Comparison of ENCODE assay signal across 8 cellular contexts in genomic region chr4:47926667-47927258, GRCh38. TPM values are rescaled to one million over a fixed set of nuclear protein-coding genes. Genes with fewer than 3 reads are reported as not detected.
DNase-seq lines count a peak whose midpoint lies in the region; ATAC-seq, FAIRE-seq and TF ChIP-seq lines count a peak whose summit lies in the region.

No MANE protein-coding gene starts in this region.

- no peaks in the 10 kb centered on the region for H3K79me2 ChIP-seq in K562 (ENCODE audit: control insufficient read depth, insufficient read depth, low read length)

- peak overlapping the region; percentile 50 for H3K4me3 Mint-ChIP-seq in T-helper 2 cell treated with Interferon-gamma antibody and Interleukin-4, amounts not matched to agents 5 μg/mL and 100 μg/mL, for 36 hours

- CTCF ChIA-PET in K562 (lab: Yijun Ruan, JAX; ENCODE audit: low intra/inter-chr PET ratio) = interaction anchor here (1.0 kb wide), 1 partner anchor 9 kb away, joined by 4 read pairs; no protein-coding TSS in a partner anchor

- no peaks in the 10 kb centered on the region for H3K9me1 ChIP-seq in K562 (ENCODE audit: control insufficient read depth, insufficient read depth, low read length)

- peak; percentile 89 for FAIRE-seq in K562 (lab: Jason Lieb, UNC)

- no peak for TF ChIP-seq EP300 in K562 (IDR thresholded peaks at IDR 0.05; ENCODE audit: low read length)
- TF ChIP-seq EP300 in sigmoid colon (IDR thresholded peaks at IDR 0.05) = no peak

- H3K27me3 ChIP-seq in K562 (ENCODE audit: control insufficient read depth in 2 of 2, insufficient read depth in 2 of 2, low read length in 2 of 2) = no peaks in the 10 kb centered on the region; a peak in 3 of 5 replicates
- no peaks in the 10 kb centered on the region for H3K27me3 ChIP-seq in iPS-20b (ENCODE audit: insufficient read depth, low read length)
- peaks cover 0 to 6% (median 5%) of the 10 kb centered on the region in 3 donors for H3K27me3 ChIP-seq in sigmoid colon

- no peak for TF ChIP-seq POLR2A in K562 (conservative IDR thresholded peaks at IDR 0.05)
- TF ChIP-seq POLR2A in sigmoid colon (IDR thresholded peaks at IDR 0.05) = no peak

- TF ChIP-seq CTCF in K562 (IDR thresholded peaks at IDR 0.05 in 2 of 3, conservative IDR thresholded peaks at IDR 0.05 in 1 of 3; ENCODE audit: insufficient read depth in 2 of 3, low read depth in 1 of 3, low read length in 3 of 3) (peak; percentile 73 to 82 (median 74)), sigmoid colon (IDR thresholded peaks at IDR 0.05) (peak in 2 of 4 experiments; percentile 20 to 56)

- POLR2A ChIA-PET in K562 (lab: Yijun Ruan, JAX) = no interaction called here

- no peaks in the 10 kb centered on the region for H4K20me1 ChIP-seq in K562 (replicated peaks; ENCODE audit: control insufficient read depth, insufficient read depth, low read length)

- H3K4me1 Mint-ChIP-seq in T-helper 2 cell treated with Interferon-gamma antibody and Interleukin-4, amounts not matched to agents 5 μg/mL and 100 μg/mL, for 36 hours (ENCODE audit: low read depth) = peaks cover 5% of the 10 kb centered on the region

- TF ChIP-seq RAD21 in K562 (CRISPR knock-in tag; conservative IDR thresholded peaks at IDR 0.05 in 1 of 2, IDR thresholded peaks at IDR 0.05 in 1 of 2) = peak in 1 of 2 experiments; percentile 61; a peak in 3 of 4 replicates

- DNase-seq in GM03348 (ENCODE audit: low spot score) (peak; percentile 67), K562 (ENCODE audit: extremely low read depth in 1 of 4, low spot score in 3 of 4) (peak; percentile 26 to 76 (median 48)), sigmoid colon (no peak)
- peak; percentile 33 for DNase-seq in Jurkat, Clone E6-1 (ENCODE audit: low read depth, low spot score)
- peak; percentile 8 for DNase-seq in T-helper 2 cell treated with Interferon-gamma antibody and Interleukin-4, amounts not matched to agents 5 μg/mL and 100 μg/mL, for 36 hours (ENCODE audit: low spot score)
- peak; percentile 17 to 42 for DNase-seq in stimulated activated CD4-positive, alpha-beta T cell treated with anti-CD3 and anti-CD28 coated beads, Interleukin-12 subunit alpha, Interleukin-12 subunit beta, amount 100 ng/mL, for 24 hours (ENCODE audit: low read depth in 2 of 2)

- H3K4me1 ChIP-seq in K562 (replicated peaks in 1 of 2; ENCODE audit: control insufficient read depth in 2 of 2, insufficient read depth in 2 of 2, low read length in 2 of 2) = no peaks in the 10 kb centered on the region; a peak in 1 of 5 replicates
- peaks cover 3% of the 10 kb centered on the region; the same call in 1 of the 2 replicates for H3K4me1 ChIP-seq in iPS-20b (ENCODE audit: insufficient read depth, low read length)
- H3K4me1 ChIP-seq in sigmoid colon = peaks cover 0 to 7% (median 0%) of the 10 kb centered on the region in 4 donors

- no peaks in the 10 kb centered on the region for H3K9me3 Mint-ChIP-seq in T-helper 2 cell treated with Interferon-gamma antibody and Interleukin-4, amounts not matched to agents 5 μg/mL and 100 μg/mL, for 36 hours

- no peak overlapping the region for H3K27ac Mint-ChIP-seq in T-helper 2 cell treated with Interferon-gamma antibody and Interleukin-4, amounts not matched to agents 5 μg/mL and 100 μg/mL, for 36 hours

- H3K4me3 ChIP-seq in Jurkat, Clone E6-1 (ENCODE audit: low read length) = no peak overlapping the region
- no peak overlapping the region for H3K4me3 ChIP-seq in K562
- peak overlapping the region; percentile 67 for H3K4me3 ChIP-seq in iPS-20b (ENCODE audit: low read length)
- no peak overlapping the region for H3K4me3 ChIP-seq in sigmoid colon

- no peaks in the 10 kb centered on the region for H3K36me3 Mint-ChIP-seq in T-helper 2 cell treated with Interferon-gamma antibody and Interleukin-4, amounts not matched to agents 5 μg/mL and 100 μg/mL, for 36 hours (ENCODE audit: low read depth)

- in situ Hi-C loops in K562 (cut with MboI) = loop anchor here (10.0 kb wide), 1 partner anchor 222 kb away; no protein-coding TSS in a partner anchor

- H2AFZ ChIP-seq in K562 (ENCODE audit: low read depth, low read length) = peak overlapping the region; percentile 30; the same call in 1 of the 2 replicates

- 2% methylated on average over 15 of the region's 15 CpGs for WGBS in K562 (ENCODE audit: insufficient coverage, low coverage, missing lambda C conversion rate)
- WGBS in sigmoid colon, 2 donors = 4 to 11% methylated on average over 15 of the region's 15 CpGs

- H3K27me3 Mint-ChIP-seq in T-helper 2 cell treated with Interferon-gamma antibody and Interleukin-4, amounts not matched to agents 5 μg/mL and 100 μg/mL, for 36 hours (ENCODE audit: low read depth) = peaks cover 23% of the 10 kb centered on the region

- H3K36me3 ChIP-seq in K562 (ENCODE audit: control insufficient read depth, insufficient read depth, low read length) (no peaks in the 10 kb centered on the region), iPS-20b (ENCODE audit: insufficient read depth, low read depth, low read length) (no peaks in the 10 kb centered on the region), sigmoid colon (no peaks in the 10 kb centered on the region)

- H3K9ac ChIP-seq in K562 (ENCODE audit: insufficient read depth in 1 of 2, low read depth in 2 of 2, low read length in 2 of 2) (peak overlapping the region in 1 of 2 experiments; percentile 80; a peak in 1 of 4 replicates), iPS-20b (ENCODE audit: low read depth, low read length) (peak overlapping the region; percentile 59)

- no TSS peak for BruUV-seq in K562 (replicated peaks; lab: Mats Ljungman, UMichigan)

- no peak overlapping the region for H3K27ac ChIP-seq in K562 (ENCODE audit: extremely low read depth, low read depth, low read length)
- H3K27ac ChIP-seq in iPS-20b (ENCODE audit: low read length) = no peak overlapping the region
- H3K27ac ChIP-seq in sigmoid colon = no peak overlapping the region

- no peaks in the 10 kb centered on the region for H3K9me3 ChIP-seq in K562 (replicated peaks; ENCODE audit: control insufficient read depth, insufficient read depth, low read depth, low read length)
- H3K9me3 ChIP-seq in iPS-20b (ENCODE audit: insufficient read depth, low read depth, low read length) = no peaks in the 10 kb centered on the region
- H3K9me3 ChIP-seq in sigmoid colon = no peaks in the 10 kb centered on the region

- ATAC-seq in GM21576 (IDR thresholded peaks at IDR 0.05; ENCODE audit: unreplicated experiment) = peak; percentile 93
- ATAC-seq in K562 = peak; percentile 100

- H3K4me2 ChIP-seq in K562 (ENCODE audit: insufficient read depth, low read length) = peak overlapping the region; percentile 61

- intact Hi-C loops in K562 (cut with micrococcal nuclease) (loop anchor here (5.0 kb wide), 1 partner anchor 161 kb away; no protein-coding TSS in a partner anchor), sigmoid colon (cut with DNase I) (no loop called here)

TF ChIP-seq in K562, 482 proteins besides CTCF, POLR2A, EP300 and RAD21 (continues in another document):
- TF ChIP-seq HNRNPLL (IDR thresholded peaks at IDR 0.05; ENCODE audit: low read depth, low read length, poor library complexity, severe bottlenecking) = peak; percentile 24
- no peak for TF ChIP-seq MTA2 (IDR thresholded peaks at IDR 0.05; ENCODE audit: low read depth)
- no peak for TF ChIP-seq ZNF766 (CRISPR knock-in tag; conservative IDR thresholded peaks at IDR 0.05)
- peak; percentile 77; the same call in 1 of the 2 replicates for TF ChIP-seq EHMT2 (IDR thresholded peaks at IDR 0.05)
- no peak for TF ChIP-seq CREB3L1 (IDR thresholded peaks at IDR 0.05; ENCODE audit: borderline replicate concordance, low read depth)
- TF ChIP-seq CTBP1 (IDR thresholded peaks at IDR 0.05; ENCODE audit: borderline replicate concordance) = peak; percentile 31; the same call in 1 of the 2 replicates
- no peak for TF ChIP-seq DDX20 (tag; IDR thresholded peaks at IDR 0.05; ENCODE audit: low read depth)
- peak in 1 of 2 experiments; percentile 55; a peak in 1 of 4 replicates for TF ChIP-seq TEAD1 (CRISPR knock-in tag; IDR thresholded peaks at IDR 0.05)
- TF ChIP-seq STAG1 (CRISPR knock-in tag; IDR thresholded peaks at IDR 0.05; ENCODE audit: borderline replicate concordance) = peak; percentile 47; the same call in 1 of the 2 replicates
- TF ChIP-seq DPF2 (IDR thresholded peaks at IDR 0.05) = no peak; the same call in 1 of the 2 replicates
- 0 out of 2 replicates have a peak, but pooled peaks have one; percentile 29 for TF ChIP-seq RB1 (IDR thresholded peaks at IDR 0.05; ENCODE audit: low read depth)

RNA-seq across cellular contexts. Expression of gene NFXL1, which starts 12.4 kb away (rescaled TPM):
- 7.9 TPM for polyA plus RNA-seq in Jurkat, Clone E6-1 (2012; ENCODE audit: insufficient read depth, insufficient read length)
- 36.8 and 85.1 TPM in 2 replicates for total RNA-seq in K562 (2011; cell fraction: chromatin; rRNA removed; ENCODE audit: low replicate concordance)
- 18.2 and 23.7 TPM in 2 replicates for total RNA-seq in K562 (2011; cell fraction: nucleolus; rRNA removed)
- 26.6 and 27.4 TPM in 2 replicates for total RNA-seq in K562 (2011; cell fraction: nucleoplasm; rRNA removed)
- total RNA-seq in K562 (2014; rRNA removed) (9.1 and 15.1 TPM in 2 replicates), K562 (2014; rRNA removed; fragmentation: Illumina TruSeq; extraction: Trizol) (10.6 and 11.2 TPM in 2 replicates), K562 (2015; rRNA removed; fragmentation: Illumina TruSeq; extraction: Trizol) (8.7 and 9.5 TPM in 2 replicates), K562 (2021) (16.1 and 18.8 TPM in 2 replicates), sigmoid colon (10 to 100 TPM in 3 of 4 donors, 1 to 10 TPM in 1; 8.0 to 20.5 (median 15.8) TPM)
- polyA plus RNA-seq in K562 (2011; rRNA removed) (22.4 and 27.0 TPM in 2 replicates), K562 (2014; fragmentation: Illumina TruSeq; extraction: Trizol) (10.4 and 13.0 TPM in 2 replicates), K562 (2014; fragmentation: Nextera tagmentation; extraction: Ambion mirVana) (1 to 10 TPM; 7.5 to 8.0 TPM), K562 (2014; rRNA removed) (12.8 and 13.6 TPM in 2 replicates), sigmoid colon (1 to 10 TPM; 1.8 to 4.8 (median 3.7) TPM)
- polyA plus RNA-seq in K562 (2011; cell fraction: cytosol; rRNA removed) = 6.2 and 12.7 TPM in 2 replicates
- polyA plus RNA-seq in K562 (2011; cell fraction: nucleus; rRNA removed) = 35.6 and 42.9 TPM in 2 replicates
- 9.4 and 17.2 TPM in 2 replicates for polyA plus RNA-seq in K562 (2012)
- polyA minus RNA-seq in K562 (2011; rRNA and poly(A)+ RNA removed) = 87.6 and 93.6 TPM in 2 replicates
- 18.4 and 19.9 TPM in 2 replicates for polyA minus RNA-seq in K562 (2011; cell fraction: cytosol; rRNA and poly(A)+ RNA removed)
- 32.7 and 61.4 TPM in 2 replicates for polyA minus RNA-seq in K562 (2011; cell fraction: nucleus; rRNA and poly(A)+ RNA removed)
